In the genomic region with DNA sequence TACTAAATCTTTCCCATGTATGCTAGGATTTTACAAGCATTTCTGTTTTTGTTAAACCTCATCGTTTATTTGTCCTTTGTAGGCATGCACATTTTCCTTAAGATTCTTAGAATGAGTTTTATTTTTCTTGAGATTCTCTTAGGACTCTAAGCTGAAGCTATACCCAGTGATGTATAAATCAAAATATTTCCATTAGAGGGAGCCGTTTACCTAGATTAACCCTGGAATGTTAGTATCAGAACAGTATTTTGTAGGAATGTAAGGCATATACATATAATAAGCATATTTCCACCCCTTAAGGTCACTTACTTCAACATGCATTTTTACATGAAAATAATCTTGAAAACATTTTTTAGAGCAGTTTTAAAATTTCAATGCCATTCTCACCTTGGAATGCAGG, we compare ENCODE assay signal across 11 cellular contexts. TPM values are rescaled to one million over a fixed set of nuclear protein-coding genes. Genes with fewer than 3 reads are reported as not detected.
A peak's percentile ranks its signal among the peaks of the same experiment; 100 is the strongest.
DNase-seq lines count a peak whose midpoint lies in the region; ATAC-seq and TF ChIP-seq lines count a peak whose summit lies in the region.
"Had no signal": no experiment of that assay in that cellular context is flagged by ENCODE, and none has a peak within 500 bp of the region (broad histone marks: within the 10 kb centered on the region; RNA-seq: fewer than 3 reads in every experiment).

No MANE protein-coding gene starts in this region.

- H3K27me3 ChIP-seq in upper lobe of right lung = no peaks in the 10 kb centered on the region

- ATAC-seq in Right ventricle myocardium superior (ENCODE audit: poor library complexity) = peak; percentile 61
- no peak for ATAC-seq in Right ventricle myocardium inferior
- ATAC-seq in upper lobe of right lung = peak; percentile 78
- ATAC-seq in GM21737 (IDR thresholded peaks at IDR 0.05; ENCODE audit: unreplicated experiment) = no peak
- ATAC-seq: activated T-cell treated with anti-CD3 and anti-CD28 coated beads, Interleukin-2, amount 50 U/mL, for 4 hours; stimulated activated naive CD8-positive, alpha-beta T cell treated with anti-CD3 and anti-CD28 coated beads, Interleukin-15, Interleukin-2, amounts not matched to agents 100 U/mL and 50 U/mL, for 24 hours had no signal

- peak; percentile 43 for TF ChIP-seq CTCF in upper lobe of right lung (IDR thresholded peaks at IDR 0.05)

- H3K4me3 ChIP-seq in upper lobe of right lung = no peak overlapping the region

- intact Hi-C loops in Right ventricle myocardium superior (cut with DNase I) (no loop called here), Right ventricle myocardium inferior (cut with DNase I) (no loop called here), upper lobe of right lung (cut with DNase I) (no loop called here)

- H3K27ac ChIP-seq in upper lobe of right lung = no peak overlapping the region
- H3K27ac ChIP-seq: HL-60 had no signal

- DNase-seq in Right ventricle myocardium superior (no peak), Right ventricle myocardium inferior (ENCODE audit: missing footprints) (no peak), OCI-M1 (lab: John Stamatoyannopoulos, UW) (peak; percentile 72), fibroblast of peridontal ligament (ENCODE audit: extremely low read depth) (peak; percentile 62), upper lobe of right lung (no peak), ecto neural progenitor cell (ENCODE audit: low spot score) (no peak)
- no peak for DNase-seq in activated CD8-positive, alpha-beta memory T cell treated with anti-CD3 and anti-CD28 coated beads, Interleukin-2, amount 50 U/mL, for 4 hours
- DNase-seq: activated T-cell treated with anti-CD3 and anti-CD28 coated beads, Interleukin-2, amount 50 U/mL, for 4 hours; stimulated activated naive CD8-positive, alpha-beta T cell treated with anti-CD3 and anti-CD28 coated beads, Interleukin-15, Interleukin-2, amounts not matched to agents 100 U/mL and 50 U/mL, for 24 hours had no signal

- no peaks in the 10 kb centered on the region for H3K9me3 ChIP-seq in upper lobe of right lung

- peaks cover 13% of the 10 kb centered on the region for H3K4me1 ChIP-seq in upper lobe of right lung

- no peaks in the 10 kb centered on the region for H3K36me3 ChIP-seq in upper lobe of right lung

RNA-seq across cellular contexts. Expression of a gene that starts 35.2 kb away (rescaled TPM):
- total RNA-seq in Right ventricle myocardium superior (19.7 TPM), Right ventricle myocardium inferior (23.0 TPM), upper lobe of right lung (83.9 TPM)

Comparison
In these comparisons a context has a peak if more than half of its experiments do, and no peak if none do; other contexts are left out.
1. ATAC-seq: peak in Right ventricle myocardium superior (single experiment) and upper lobe of right lung (single experiment); none in Right ventricle myocardium inferior (single experiment) and GM21737 (single experiment).
2. DNase-seq: peak in OCI-M1 (single experiment) and fibroblast of peridontal ligament (single experiment); none in Right ventricle myocardium superior (single experiment), Right ventricle myocardium inferior (single experiment), upper lobe of right lung (single experiment), ecto neural progenitor cell (single experiment) and activated CD8-positive, alpha-beta memory T cell treated with anti-CD3 and anti-CD28 coated beads, Interleukin-2, amount 50 U/mL, for 4 hours (single experiment).